Comparison of ENCODE assay signal across 33 cellular contexts in the genomic region with DNA sequence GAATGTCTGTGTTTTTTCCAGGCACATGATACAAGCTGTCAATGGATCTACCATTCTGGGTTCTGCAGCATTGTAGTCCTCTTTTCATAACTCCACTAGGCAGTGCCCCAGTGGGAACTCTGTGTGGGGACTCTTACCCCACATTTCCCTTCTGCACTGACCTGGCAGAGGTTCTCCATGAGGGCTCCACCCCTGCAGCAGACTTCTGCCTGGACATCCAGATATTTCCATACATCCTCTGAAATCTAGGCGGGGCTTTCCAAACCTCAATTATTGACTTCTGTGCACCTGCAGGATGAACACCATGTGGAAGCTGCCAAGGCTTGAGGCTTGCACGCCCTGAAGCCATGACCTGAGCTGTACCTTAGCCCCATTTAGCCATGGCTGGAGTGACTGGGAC. TPM values are rescaled to one million over a fixed set of nuclear protein-coding genes. Genes with fewer than 3 reads are reported as not detected.
"Had no signal": no experiment of that assay in that cellular context is flagged by ENCODE, and none has a peak within 500 bp of the region (broad histone marks: within the 10 kb centered on the region; RNA-seq: fewer than 3 reads in every experiment).

No MANE protein-coding gene starts in this region.

- DNase-seq: naive thymus-derived CD8-positive, alpha-beta T cell; nephron progenitor cell; occipital lobe; ovary; posterior cingulate gyrus; psoas muscle; right cardiac atrium; spleen; stimulated activated CD4-positive, alpha-beta T cell treated with anti-CD3 and anti-CD28 coated beads, Interleukin-12 subunit alpha, Interleukin-12 subunit beta, amount 100 ng/mL, for 4 hours; stimulated activated CD4-positive, alpha-beta T cell treated with anti-CD3 and anti-CD28 coated beads, Interleukin-1b, Interleukin-23, amount 100 ng/mL, for 48 hours; stimulated activated CD4-positive, alpha-beta T cell treated with anti-CD3 and anti-CD28 coated beads, Interleukin-4, amount 100 ng/mL, for 1 hour; stimulated activated CD4-positive, alpha-beta T cell treated with anti-CD3 and anti-CD28 coated beads, Interleukin-4, amount 100 ng/mL, for 4 hours; stimulated activated CD8-positive, alpha-beta memory T cell treated with anti-CD3 and anti-CD28 coated beads, Interleukin-4, amount 100 ng/mL, for 48 hours; stimulated activated naive CD4-positive, alpha-beta T cell; stimulated activated naive CD8-positive, alpha-beta T cell treated with anti-CD3 and anti-CD28 coated beads, Interleukin-15, amount 100 ng/mL, for 72 hours; stimulated activated naive CD8-positive, alpha-beta T cell treated with anti-CD3 and anti-CD28 coated beads, Interleukin-15, Interleukin-2, amounts not matched to agents 100 U/mL and 50 U/mL, for 24 hours; substantia nigra; testis; tibial artery; transverse colon; upper lobe of right lung; uterus had no signal

- H3K4me2 ChIP-seq: smooth muscle cell had no signal

- H3K4me3 ChIP-seq: ovary, psoas muscle, skin epidermis, smooth muscle cell, suprapubic skin, testis, tibial artery, transverse colon, upper lobe of right lung, uterus had no signal

- H3K9me3 ChIP-seq: ovary, testis, upper lobe of right lung, uterus had no signal

- H3K9ac ChIP-seq: parathyroid adenoma had no signal

- H3K79me2 ChIP-seq: parathyroid adenoma had no signal

- H3K36me3 ChIP-seq: ovary, spleen, suprapubic skin, tibial artery, transverse colon, upper lobe of right lung, uterus had no signal

- H3K27me3 ChIP-seq: ovary, spleen, suprapubic skin, testis, tibial artery, transverse colon, upper lobe of right lung, uterus had no signal

- H2AFZ ChIP-seq: parathyroid adenoma had no signal

- H3K27ac ChIP-seq: ovary, parathyroid adenoma, psoas muscle, skin epidermis, spleen, suprapubic skin, testis, tibial artery, transverse colon, upper lobe of right lung, uterus had no signal

- ATAC-seq: naive thymus-derived CD8-positive, alpha-beta T cell; natural killer cell treated with Interleukin-12 subunit alpha and Interleukin-12 subunit beta and Interleukin-15 and Interleukin-18, amount 100 ng/mL, for 72 hours; psoas muscle; right cardiac atrium; sciatic nerve; stimulated activated memory B cell treated with anti-CD40 and anti-IgM and Interleukin-4, amounts not matched to agents 10 μg/mL and 1 μg/mL and 100 μg/mL, for 72 hours; stimulated activated naive CD8-positive, alpha-beta T cell treated with anti-CD3 and anti-CD28 coated beads, Interleukin-15, amount 100 ng/mL, for 72 hours; stimulated activated naive CD8-positive, alpha-beta T cell treated with anti-CD3 and anti-CD28 coated beads, Interleukin-15, Interleukin-2, amounts not matched to agents 100 U/mL and 50 U/mL, for 24 hours; upper lobe of right lung had no signal

- H3K4me1 ChIP-seq: parathyroid adenoma, psoas muscle, spleen, suprapubic skin, testis, tibial artery, transverse colon, upper lobe of right lung, uterus had no signal

RNA-seq across cellular contexts. Expression of a gene that starts 56.0 kb away (rescaled TPM):
- total RNA-seq: naive thymus-derived CD8-positive, alpha-beta T cell; natural killer cell treated with Interleukin-12 subunit alpha and Interleukin-12 subunit beta and Interleukin-15 and Interleukin-18, amount 100 ng/mL, for 72 hours; neural crest cell; occipital lobe; osteoblast; progenitor cell of endocrine pancreas; right cardiac atrium; sciatic nerve; smooth muscle cell; suprapubic skin; transverse colon; upper lobe of right lung; urinary bladder; uterus had no signal
- polyA plus RNA-seq: naive thymus-derived CD8-positive, alpha-beta T cell; right cardiac atrium; smooth muscle cell; spleen had no signal
